In the genomic region with DNA sequence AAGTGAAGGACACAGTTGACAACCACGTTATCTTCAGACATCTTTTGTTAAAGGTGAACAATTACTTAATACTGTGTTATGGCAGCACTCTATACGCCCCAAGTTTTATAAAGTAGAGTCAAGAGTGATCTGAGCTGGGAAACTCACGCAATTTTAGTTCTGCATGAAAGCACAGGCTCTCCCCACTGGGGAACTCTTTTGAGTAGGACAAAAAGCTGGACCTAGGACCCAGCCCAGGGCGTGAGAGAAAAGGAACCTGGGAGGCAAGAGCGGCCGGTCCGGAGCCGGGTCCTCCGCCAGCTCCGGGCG, we compare ENCODE assay signal across 8 cellular contexts.
A peak's percentile ranks its signal among the peaks of the same experiment; 100 is the strongest.
DNase-seq lines count a peak whose midpoint lies in the region; ATAC-seq and TF ChIP-seq lines count a peak whose summit lies in the region.

No MANE protein-coding gene starts in this region.

- H3K9ac ChIP-seq in Karpas-422 (ENCODE audit: low read length): no peak overlapping the region

- TF ChIP-seq CTCF in AG04450 (IDR thresholded peaks at IDR 0.05; ENCODE audit: low read depth, low read length) (no peak), nephron progenitor cell (IDR thresholded peaks at IDR 0.05) (no peak)

- peak overlapping the region; percentile 78 for H3K4me3 ChIP-seq in AG04450 (ENCODE audit: low read depth, low read length)
- H3K4me3 ChIP-seq in Karpas-422 (ENCODE audit: low read length): peak overlapping the region; percentile 61; the same call in 1 of the 2 replicates

- no peaks in the 10 kb centered on the region; the same call in 1 of the 2 replicates for H3K9me3 ChIP-seq in AG04450 (ENCODE audit: control insufficient read depth, insufficient read depth, low read length)
- no peaks in the 10 kb centered on the region for H3K9me3 ChIP-seq in Karpas-422 (ENCODE audit: low read length)

- H3K4me2 ChIP-seq in Karpas-422 (ENCODE audit: low read depth, low read length, poor library complexity, severe bottlenecking): peak overlapping the region; percentile 60

- H3K27ac Mint-ChIP-seq in effector memory CD8-positive, alpha-beta T cell: peak overlapping the region; percentile 82 to 88
- no peak overlapping the region for H3K27ac Mint-ChIP-seq in nephron progenitor cell

- H3K4me3 Mint-ChIP-seq in effector memory CD8-positive, alpha-beta T cell: peak overlapping the region; percentile 76 to 85
- H3K4me3 Mint-ChIP-seq in nephron progenitor cell: peak overlapping the region; percentile 87

- peaks cover 18% of the 10 kb centered on the region for H3K36me3 Mint-ChIP-seq in effector memory CD8-positive, alpha-beta T cell (ENCODE audit: insufficient read depth)
- no peaks in the 10 kb centered on the region for H3K36me3 Mint-ChIP-seq in nephron progenitor cell (ENCODE audit: low read depth)

- ATAC-seq in effector memory CD8-positive, alpha-beta T cell (replicated peaks): no peak
- no peak for ATAC-seq in HG02763 (IDR thresholded peaks at IDR 0.05; ENCODE audit: unreplicated experiment)
- no peak for ATAC-seq in HG03520 (IDR thresholded peaks at IDR 0.05; ENCODE audit: unreplicated experiment)

- H3K27ac ChIP-seq in AG04450 (ENCODE audit: low read depth, low read length) (no peak overlapping the region), Karpas-422 (ENCODE audit: low read length) (no peak overlapping the region)

- H3K9me2 ChIP-seq in Karpas-422 (replicated peaks; ENCODE audit: insufficient read depth, low read length): no peaks in the 10 kb centered on the region

- H3K36me3 ChIP-seq in Karpas-422 (ENCODE audit: insufficient read depth, low read length): no peaks in the 10 kb centered on the region

- POLR2A ChIA-PET in AG04450 (lab: Yijun Ruan, JAX): interaction anchor here (0.6 to 1.0 kb wide), 4 partner anchors 12 to 367 kb away, joined by 3 to 4 read pairs (median 4); no protein-coding TSS in a partner anchor

- peaks cover 31 to 39% of the 10 kb centered on the region in 2 donors for H3K4me1 Mint-ChIP-seq in effector memory CD8-positive, alpha-beta T cell (ENCODE audit: low read depth in 2 of 2)
- peaks cover 13% of the 10 kb centered on the region for H3K4me1 Mint-ChIP-seq in nephron progenitor cell

- 0 out of 2 replicates have a peak, but pooled peaks cover 3% of the 10 kb centered on the region for H3K4me1 ChIP-seq in Karpas-422 (ENCODE audit: low read length)

- H3K9me3 Mint-ChIP-seq in effector memory CD8-positive, alpha-beta T cell: no peaks in the 10 kb centered on the region
- no peaks in the 10 kb centered on the region for H3K9me3 Mint-ChIP-seq in nephron progenitor cell

- H3K79me2 ChIP-seq in Karpas-422 (ENCODE audit: low read length): no peaks in the 10 kb centered on the region

- no peaks in the 10 kb centered on the region for H4K20me1 ChIP-seq in Karpas-422 (ENCODE audit: insufficient read depth, low read depth, low read length)

- DNase-seq in AG04450 (ENCODE audit: low read depth, low spot score) (no peak), Karpas-422 (no peak), nephron progenitor cell (no peak), retina (no peak), HCEC 1CT (no peak)
- no peak for DNase-seq in effector memory CD8-positive, alpha-beta T cell

- no peaks in the 10 kb centered on the region for H3K27me3 ChIP-seq in AG04450 (ENCODE audit: control insufficient read depth, insufficient read depth, low read length)
- no peaks in the 10 kb centered on the region for H3K27me3 ChIP-seq in Karpas-422 (ENCODE audit: low read length)

- no peaks in the 10 kb centered on the region for H3K27me3 Mint-ChIP-seq in effector memory CD8-positive, alpha-beta T cell
- H3K27me3 Mint-ChIP-seq in nephron progenitor cell (ENCODE audit: low read depth, poor library complexity): peaks cover 60% of the 10 kb centered on the region

- CTCF ChIA-PET in AG04450 (lab: Charles Lee): interaction anchor here (1.1 to 4.6 kb wide), 7 partner anchors 23 to 529 kb away, joined by 3 to 54 read pairs (median 9); no protein-coding TSS in a partner anchor

- H2AFZ ChIP-seq in Karpas-422 (ENCODE audit: low read length): no peak overlapping the region
